In the genomic region with DNA sequence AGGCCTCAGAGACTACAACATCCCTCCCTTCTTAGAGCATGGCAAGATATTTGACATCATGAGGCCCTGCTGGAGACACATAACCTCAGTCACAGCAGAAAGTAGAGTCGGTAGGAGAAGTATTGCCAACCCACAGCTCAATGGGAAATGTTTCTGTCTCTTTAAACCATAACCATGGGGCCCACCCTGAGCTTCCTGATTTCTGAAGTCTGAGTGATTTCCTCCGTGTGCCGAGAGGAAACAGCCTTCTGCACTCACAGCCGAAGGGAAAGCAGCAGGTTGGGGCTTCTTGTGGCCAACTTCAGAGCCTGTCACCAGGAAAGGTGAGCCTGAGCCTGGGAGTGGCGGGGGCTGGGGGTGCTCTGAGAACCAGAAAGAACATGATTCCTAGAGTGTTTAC, we compare ENCODE assay signal across 9 cellular contexts. TPM values are rescaled to one million over a fixed set of nuclear protein-coding genes. Genes with fewer than 3 reads are reported as not detected.
DNase-seq lines count a peak whose midpoint lies in the region; ATAC-seq and TF ChIP-seq lines count a peak whose summit lies in the region.
"Had no signal": no experiment of that assay in that cellular context is flagged by ENCODE, and none has a peak within 500 bp of the region (broad histone marks: within the 10 kb centered on the region; RNA-seq: fewer than 3 reads in every experiment).

TSS of gene GIMAP1 (plus strand) at position 246 of the 400 bp plus-strand sequence. CDS start 2,435 bp downstream, outside the sequence.

- H4K91ac ChIP-seq in trophoblast cell (ENCODE audit: low read depth, low read length), result no peak within 1 kb of the TSS

- H3K79me2 ChIP-seq in OCI-LY7 (ENCODE audit: insufficient read depth, low read depth, low read length), result no peaks in the 10 kb centered on the region
- H3K79me2 ChIP-seq in trophoblast cell (ENCODE audit: control insufficient read depth, insufficient read depth, low read length, poor library complexity), result no peaks in the 10 kb centered on the region

- H3K36me3 ChIP-seq in OCI-LY7 (ENCODE audit: insufficient read depth, low read length) (no peaks in the 10 kb centered on the region), trophoblast cell (ENCODE audit: control insufficient read depth in 1 of 2, insufficient read depth in 2 of 2, low read length in 2 of 2) (no peaks in the 10 kb centered on the region)

- no peak within 1 kb of the TSS for H4K12ac ChIP-seq in trophoblast cell (ENCODE audit: low read depth, low read length)

- ATAC-seq in stimulated activated effector memory CD8-positive, alpha-beta T cell treated with anti-CD3 and anti-CD28 coated beads, Interleukin-12 subunit alpha, Interleukin-12 subunit beta, amount 100 ng/mL, for 72 hours, result peak; percentile 88

- peak within 1 kb of the TSS; percentile 98 for H3K27ac Mint-ChIP-seq in stimulated activated effector memory CD8-positive, alpha-beta T cell treated with anti-CD3 and anti-CD28 coated beads, Interleukin-12 subunit alpha, Interleukin-12 subunit beta, amount 100 ng/mL, for 72 hours

- H3K36me3 Mint-ChIP-seq in stimulated activated effector memory CD8-positive, alpha-beta T cell treated with anti-CD3 and anti-CD28 coated beads, Interleukin-12 subunit alpha, Interleukin-12 subunit beta, amount 100 ng/mL, for 72 hours, result peaks cover 32% of the 10 kb centered on the region

- CTCF ChIA-PET in OCI-LY7 (lab: Charles Lee; ENCODE audit: unreplicated experiment), result interaction anchor here (0.6 kb wide), 1 partner anchor 54 kb away, joined by 3 read pairs; no protein-coding TSS in a partner anchor

- no peaks in the 10 kb centered on the region for H3K9me3 ChIP-seq in OCI-LY7 (ENCODE audit: low read length)
- H3K9me3 ChIP-seq in trophoblast cell (ENCODE audit: insufficient read depth, low read depth, low read length), result peaks cover 2% of the 10 kb centered on the region

- no peak within 1 kb of the TSS for H3K14ac ChIP-seq in trophoblast cell (ENCODE audit: low read length)

- H3K4me3 Mint-ChIP-seq in stimulated activated effector memory CD8-positive, alpha-beta T cell treated with anti-CD3 and anti-CD28 coated beads, Interleukin-12 subunit alpha, Interleukin-12 subunit beta, amount 100 ng/mL, for 72 hours, result peak within 1 kb of the TSS; percentile 93

- no peak within 1 kb of the TSS for H2AK5ac ChIP-seq in trophoblast cell (ENCODE audit: low read length)

- H3K4me1 Mint-ChIP-seq in stimulated activated effector memory CD8-positive, alpha-beta T cell treated with anti-CD3 and anti-CD28 coated beads, Interleukin-12 subunit alpha, Interleukin-12 subunit beta, amount 100 ng/mL, for 72 hours, result peaks cover 73% of the 10 kb centered on the region

- H3K9me3 Mint-ChIP-seq in stimulated activated effector memory CD8-positive, alpha-beta T cell treated with anti-CD3 and anti-CD28 coated beads, Interleukin-12 subunit alpha, Interleukin-12 subunit beta, amount 100 ng/mL, for 72 hours, result peaks cover 2% of the 10 kb centered on the region

- H4K8ac ChIP-seq in trophoblast cell (ENCODE audit: low read depth, low read length), result no peak within 1 kb of the TSS

- no peak within 1 kb of the TSS for H3K9ac ChIP-seq in trophoblast cell (ENCODE audit: low read length)

- H3K9me2 ChIP-seq in OCI-LY7 (ENCODE audit: insufficient read depth, low read length), result no peaks in the 10 kb centered on the region

- H3K27ac ChIP-seq in OCI-LY7 (ENCODE audit: low read depth, low read length, poor library complexity, severe bottlenecking) (no peak within 1 kb of the TSS), trophoblast cell (ENCODE audit: low read depth, low read length) (no peak within 1 kb of the TSS)
- H3K27ac ChIP-seq: 22Rv1 had no signal

- BruUV-seq in OCI-LY7 (replicated peaks; lab: Mats Ljungman, UMichigan), result no TSS peak

- no peaks in the 10 kb centered on the region for H4K20me1 ChIP-seq in OCI-LY7 (ENCODE audit: insufficient read depth, low read length)

- WGBS in trophoblast cell (ENCODE audit: extremely low coverage, insufficient coverage, insufficient read length), result no CpG with 5 or more reads among the region's 5 CpGs

- H3K4me3 ChIP-seq in OCI-LY7 (ENCODE audit: low read depth, low read length, poor library complexity, severe bottlenecking), result no peak within 1 kb of the TSS
- no peak within 1 kb of the TSS for H3K4me3 ChIP-seq in trophoblast cell (ENCODE audit: low read depth, low read length)

- H2BK5ac ChIP-seq in trophoblast cell (ENCODE audit: low read depth, low read length, poor library complexity), result no peak within 1 kb of the TSS

- no peak within 1 kb of the TSS for H3K4ac ChIP-seq in trophoblast cell (ENCODE audit: low read depth, low read length)

- H3K4me1 ChIP-seq in OCI-LY7 (ENCODE audit: insufficient read depth, low read length, poor library complexity, severe bottlenecking), result no peaks in the 10 kb centered on the region
- H3K4me1 ChIP-seq in trophoblast cell (ENCODE audit: control insufficient read depth in 1 of 2, insufficient read depth in 2 of 2, low read length in 2 of 2), result no peaks in the 10 kb centered on the region

- H2BK120ac ChIP-seq in trophoblast cell (ENCODE audit: insufficient read depth, low read length, poor library complexity), result no peak within 1 kb of the TSS

- TF ChIP-seq CTCF in OCI-LY7 (conservative IDR thresholded peaks at IDR 0.05; ENCODE audit: low read length), result no peak

- POLR2A ChIA-PET in OCI-LY7 (lab: Charles Lee), result interaction anchor here (0.6 to 0.8 kb wide), 3 partner anchors 43 to 1228 kb away, joined by 3 to 4 read pairs (median 3); no protein-coding TSS in a partner anchor

- H3K18ac ChIP-seq in trophoblast cell (ENCODE audit: low read length), result no peak within 1 kb of the TSS

- peak; percentile 77 for DNase-seq in SIG-M5 treated with dmso at 0.1 percent for 504 hours (lab: John Stamatoyannopoulos, UW; ENCODE audit: unreplicated experiment)
- DNase-seq in SIG-M5 (lab: John Stamatoyannopoulos, UW), result no peak
- DNase-seq in activated CD4-positive, alpha-beta T cell treated with anti-CD3 and anti-CD28 coated beads, Interleukin-2, amount 50 U/mL, for 1 hour, result peak; percentile 68
- no peak for DNase-seq in glomerular endothelial cell (ENCODE audit: extremely low read depth, low read depth, low spot score)
- DNase-seq in stimulated activated effector memory CD8-positive, alpha-beta T cell treated with anti-CD3 and anti-CD28 coated beads, Interleukin-12 subunit alpha, Interleukin-12 subunit beta, amount 100 ng/mL, for 72 hours (ENCODE audit: low spot score in 2 of 2), result peak in 1 of 2 donors; percentile 73
- no peak for DNase-seq in OCI-LY7 (ENCODE audit: low spot score)
- DNase-seq in trophoblast cell, result no peak
- no peak for DNase-seq in ureter (ENCODE audit: low spot score)

- no peaks in the 10 kb centered on the region for H3K79me1 ChIP-seq in trophoblast cell (ENCODE audit: low read length)

- no peak within 1 kb of the TSS for H3K4me2 ChIP-seq in OCI-LY7 (ENCODE audit: low read length)
- no peak within 1 kb of the TSS for H3K4me2 ChIP-seq in trophoblast cell (ENCODE audit: low read length)

- no peak within 1 kb of the TSS for H3K23ac ChIP-seq in trophoblast cell (ENCODE audit: low read length)

- H3K27me3 ChIP-seq in trophoblast cell (ENCODE audit: insufficient read depth, low read length), result peaks cover 3% of the 10 kb centered on the region

- no peak within 1 kb of the TSS for H2AFZ ChIP-seq in OCI-LY7 (ENCODE audit: low read length)
- no peak within 1 kb of the TSS for H2AFZ ChIP-seq in trophoblast cell (ENCODE audit: insufficient read depth, low read length, poor library complexity)

- H2BK12ac ChIP-seq in trophoblast cell (ENCODE audit: low read length), result no peak within 1 kb of the TSS

- intact Hi-C loops in OCI-LY7 (cut with micrococcal nuclease; ENCODE audit: unreplicated experiment), result no loop called here

RNA-seq across cellular contexts. Expression of gene GIMAP1, which starts in this region (rescaled TPM):
- total RNA-seq in glomerular endothelial cell, result 6.5 and 12.1 TPM in 2 replicates
- not detected in 2 replicates for total RNA-seq in OCI-LY7 (2014; rRNA removed; shearing (Covaris generic))
- not detected in 2 replicates for total RNA-seq in OCI-LY7 (2022)
- not detected in 2 replicates for polyA plus RNA-seq in trophoblast cell (2013)
- 3.5 TPM for total RNA-seq in ureter

Comparison
In these comparisons a context has a peak if more than half of its experiments do, and no peak if none do; other contexts are left out.
1. DNase-seq: peak in SIG-M5 treated with dmso at 0.1 percent for 504 hours (single experiment) and activated CD4-positive, alpha-beta T cell treated with anti-CD3 and anti-CD28 coated beads, Interleukin-2, amount 50 U/mL, for 1 hour (single experiment); none in SIG-M5 (single experiment), glomerular endothelial cell (single experiment), OCI-LY7 (single experiment), trophoblast cell (0 of 2) and ureter (single experiment).